Comparison of ENCODE assay signal across 8 cellular contexts in genomic region chrX:38754102-38754790, GRCh38. TPM values are rescaled to one million over a fixed set of nuclear protein-coding genes. Genes with fewer than 3 reads are reported as not detected.
DNase-seq lines count a peak whose midpoint lies in the region; ATAC-seq and TF ChIP-seq lines count a peak whose summit lies in the region.

No MANE protein-coding gene starts in this region.

- H3K14ac ChIP-seq in trophoblast cell (ENCODE audit: low read length), result no peak overlapping the region

- no peak overlapping the region for H3K4me2 ChIP-seq in trophoblast cell (ENCODE audit: low read length)

- no peak overlapping the region for H3K27ac ChIP-seq in trophoblast cell (ENCODE audit: low read depth, low read length)

- ATAC-seq in activated B cell treated with CpG ODN at 0.5 μM for 24 hours (ENCODE audit: low read depth) (peak; percentile 58), HG02840 (IDR thresholded peaks at IDR 0.05; ENCODE audit: low FRiP score, unreplicated experiment) (no peak), GM21825 (IDR thresholded peaks at IDR 0.05; ENCODE audit: unreplicated experiment) (no peak)

- H3K79me2 ChIP-seq in trophoblast cell (ENCODE audit: control insufficient read depth, insufficient read depth, low read length, poor library complexity), result no peaks in the 10 kb centered on the region

- no peak overlapping the region for H2BK120ac ChIP-seq in trophoblast cell (ENCODE audit: insufficient read depth, low read length, poor library complexity)

- H2BK5ac ChIP-seq in trophoblast cell (ENCODE audit: low read depth, low read length, poor library complexity), result no peak overlapping the region

- no peaks in the 10 kb centered on the region for H3K4me1 ChIP-seq in trophoblast cell (ENCODE audit: control insufficient read depth in 1 of 2, insufficient read depth in 2 of 2, low read length in 2 of 2)

- no peaks in the 10 kb centered on the region for H3K27me3 ChIP-seq in trophoblast cell (ENCODE audit: insufficient read depth, low read length)

- no peak overlapping the region for H3K4me3 Mint-ChIP-seq in activated B cell treated with CpG ODN at 0.5 μM for 24 hours

- H3K36me3 ChIP-seq in trophoblast cell (ENCODE audit: control insufficient read depth in 1 of 2, insufficient read depth in 2 of 2, low read length in 2 of 2), result no peaks in the 10 kb centered on the region

- no peaks in the 10 kb centered on the region for H3K9me3 ChIP-seq in trophoblast cell (ENCODE audit: insufficient read depth, low read depth, low read length)

- no peak overlapping the region for H3K9ac ChIP-seq in trophoblast cell (ENCODE audit: low read length)

- H3K36me3 Mint-ChIP-seq in activated B cell treated with CpG ODN at 0.5 μM for 24 hours (ENCODE audit: low read depth), result no peaks in the 10 kb centered on the region

- POLR2A ChIA-PET in activated B cell treated with CpG ODN at 0.5 μM for 24 hours (lab: Charles Lee), result no interaction called here

- H3K27ac Mint-ChIP-seq in activated B cell treated with CpG ODN at 0.5 μM for 24 hours, result no peak overlapping the region

- no peak overlapping the region for H3K23ac ChIP-seq in trophoblast cell (ENCODE audit: low read length)

- no peak overlapping the region for H2BK12ac ChIP-seq in trophoblast cell (ENCODE audit: low read length)

- H3K4me3 ChIP-seq in AG10803 (ENCODE audit: low read length) (no peak overlapping the region), GM12875 (ENCODE audit: low read depth, low read length) (no peak overlapping the region), fibroblast of pulmonary artery (replicated peaks; ENCODE audit: low read depth, low read length) (no peak overlapping the region), trophoblast cell (ENCODE audit: low read depth, low read length) (no peak overlapping the region)

- no peak overlapping the region for H2AFZ ChIP-seq in trophoblast cell (ENCODE audit: insufficient read depth, low read length, poor library complexity)

- H3K4me1 Mint-ChIP-seq in activated B cell treated with CpG ODN at 0.5 μM for 24 hours, result no peaks in the 10 kb centered on the region

- DNase-seq in AG10803 (ENCODE audit: low read depth) (peak; percentile 51), NCI-H2081 treated with DMSO at 0.1 percent for 48 hours (lab: John Stamatoyannopoulos, UW) (peak; percentile 8), activated B cell treated with CpG ODN at 0.5 μM for 24 hours (no peak), fibroblast of pulmonary artery (ENCODE audit: low read depth) (peak; percentile 72), trophoblast cell (peak; percentile 14 to 62)

- TF ChIP-seq CTCF in AG10803 (conservative IDR thresholded peaks at IDR 0.05; ENCODE audit: low read length), result peak; percentile 63
- TF ChIP-seq CTCF in GM12875 (IDR thresholded peaks at IDR 0.05; ENCODE audit: borderline replicate concordance, insufficient read depth, low read depth, low read length), result peak; percentile 45; the same call in 1 of the 2 replicates
- no peak for TF ChIP-seq CTCF in activated B cell treated with CpG ODN at 0.5 μM for 24 hours (IDR thresholded peaks at IDR 0.05)
- TF ChIP-seq CTCF in fibroblast of pulmonary artery (IDR thresholded peaks at IDR 0.05; ENCODE audit: low read length, missing control alignments), result peak; percentile 59

- H3K18ac ChIP-seq in trophoblast cell (ENCODE audit: low read length), result no peak overlapping the region

- no peak overlapping the region for H3K4ac ChIP-seq in trophoblast cell (ENCODE audit: low read depth, low read length)

- no peak overlapping the region for H2AK5ac ChIP-seq in trophoblast cell (ENCODE audit: low read length)

- no peak overlapping the region for H4K12ac ChIP-seq in trophoblast cell (ENCODE audit: low read depth, low read length)

- H3K79me1 ChIP-seq in trophoblast cell (ENCODE audit: low read length), result no peaks in the 10 kb centered on the region

- CTCF ChIA-PET in activated B cell treated with CpG ODN at 0.5 μM for 24 hours (lab: Charles Lee), result interaction anchor here (0.7 to 1.4 kb wide), 4 partner anchors 380 to 488 kb away, joined by 3 to 7 read pairs (median 4); no protein-coding TSS in a partner anchor

- H3K9me3 Mint-ChIP-seq in activated B cell treated with CpG ODN at 0.5 μM for 24 hours, result peaks cover 3% of the 10 kb centered on the region

- H3K27me3 Mint-ChIP-seq in activated B cell treated with CpG ODN at 0.5 μM for 24 hours, result no peaks in the 10 kb centered on the region

- H4K8ac ChIP-seq in trophoblast cell (ENCODE audit: low read depth, low read length), result no peak overlapping the region

- no peak overlapping the region for H4K91ac ChIP-seq in trophoblast cell (ENCODE audit: low read depth, low read length)

- intact Hi-C loops in activated B cell treated with CpG ODN at 0.5 μM for 24 hours (cut with micrococcal nuclease), result loop anchor here (1.0 to 10.0 kb wide), 4 partner anchors 231 to 1721 kb away; no protein-coding TSS in a partner anchor

- no CpG with 5 or more reads among the region's 6 CpGs for WGBS in trophoblast cell (ENCODE audit: extremely low coverage, insufficient coverage, insufficient read length)

RNA-seq across cellular contexts. Expression of gene MID1IP1, which starts 47.0 kb away (rescaled TPM):
- total RNA-seq in activated B cell treated with CpG ODN at 0.5 μM for 24 hours, result 28.8 and 29.7 TPM in 2 replicates
- 18.4 and 18.5 TPM in 2 replicates for polyA plus RNA-seq in trophoblast cell (2013)
